ENCODE assay signal across 8 cellular contexts in the genomic region with DNA sequence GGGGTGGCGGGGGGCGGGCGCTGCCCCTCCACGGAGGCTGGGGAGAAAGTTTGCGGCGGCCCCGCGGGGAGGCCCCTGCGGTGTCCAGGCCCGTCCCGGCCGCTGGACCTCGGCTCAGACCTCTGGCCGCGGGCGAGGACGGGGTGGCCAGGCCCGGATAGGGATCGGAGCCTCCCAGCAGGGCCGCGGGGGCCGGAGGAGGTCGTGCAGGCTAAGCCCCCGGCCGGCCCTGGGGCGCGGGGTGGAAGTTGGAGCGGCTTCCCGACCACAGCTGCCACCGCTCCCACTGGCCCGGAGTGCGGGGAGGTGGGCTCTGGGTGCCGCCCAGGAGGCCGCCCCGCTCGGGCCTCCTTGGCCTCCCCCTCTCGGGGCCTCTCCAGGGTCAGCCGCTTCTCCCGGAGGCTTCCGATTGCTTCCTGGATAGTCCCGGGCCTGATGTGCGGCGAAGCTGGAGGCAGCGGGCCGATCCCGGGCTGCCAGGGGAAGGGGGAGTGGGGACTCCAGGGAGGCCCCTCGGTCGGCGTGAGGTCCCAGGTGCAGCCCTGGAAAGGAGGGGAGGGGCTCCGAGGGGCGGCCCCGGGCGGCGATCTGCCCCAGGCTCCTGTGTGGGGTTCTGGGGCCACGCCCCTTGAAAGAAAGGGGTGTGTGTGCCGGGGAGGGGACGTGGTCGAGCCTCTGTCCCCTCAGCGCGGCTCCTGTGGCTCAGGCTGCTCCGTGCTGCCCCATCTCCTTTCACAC. TPM values are rescaled to one million over a fixed set of nuclear protein-coding genes. Genes with fewer than 3 reads are reported as not detected.
DNase-seq lines count a peak whose midpoint lies in the region; ATAC-seq and TF ChIP-seq lines count a peak whose summit lies in the region.

No MANE protein-coding gene starts in this region.

- H3K9me3 Mint-ChIP-seq in MCF 10A (ENCODE audit: unreplicated experiment): no peaks in the 10 kb centered on the region

- H3K27me3 ChIP-seq in A673 (replicated peaks; ENCODE audit: insufficient read depth, low read depth, low read length, poor library complexity): no peaks in the 10 kb centered on the region

- peak overlapping the region; percentile 69 for H3K4me3 Mint-ChIP-seq in MCF 10A (ENCODE audit: unreplicated experiment)

- TF ChIP-seq CTCF in A673 (conservative IDR thresholded peaks at IDR 0.05; ENCODE audit: low read depth, low read length) (no peak), MCF 10A (IDR thresholded peaks at IDR 0.05; ENCODE audit: unreplicated experiment) (no peak)

- H3K4me3 ChIP-seq in A673 (ENCODE audit: low read depth, low read length, poor library complexity, severe bottlenecking): peak overlapping the region; percentile 77

- peaks cover 21% of the 10 kb centered on the region for H3K4me1 ChIP-seq in A673 (ENCODE audit: insufficient read depth, low read length, poor library complexity, severe bottlenecking)

- peak overlapping the region; percentile 71 for H3K27ac ChIP-seq in A673 (ENCODE audit: low read depth, low read length, poor library complexity, severe bottlenecking)

- peak; percentile 5 for ATAC-seq in GM19035 (IDR thresholded peaks at IDR 0.05; ENCODE audit: unreplicated experiment)
- peak; percentile 32 for ATAC-seq in left colon
- ATAC-seq in GM21576 (IDR thresholded peaks at IDR 0.05; ENCODE audit: unreplicated experiment): no peak

- intact Hi-C loops in A673 (cut with micrococcal nuclease; ENCODE audit: unreplicated experiment): loop anchor here (5.0 to 10.0 kb wide), 3 partner anchors 232 to 473 kb away; no protein-coding TSS in a partner anchor
- intact Hi-C loops in MCF 10A (cut with micrococcal nuclease): loop anchor here (1.0 to 5.0 kb wide), 3 partner anchors 320 to 563 kb away; no protein-coding TSS in a partner anchor
- intact Hi-C loops in left colon (cut with DNase I, micrococcal nuclease): no loop called here

- peaks cover under 1% of the 10 kb centered on the region for H3K36me3 Mint-ChIP-seq in MCF 10A (ENCODE audit: insufficient read depth, unreplicated experiment)

- peak; percentile 25 for DNase-seq in A673 (ENCODE audit: low spot score)
- peak; percentile 59 for DNase-seq in SK-N-DZ (ENCODE audit: low spot score)
- peak; percentile 34 for DNase-seq in MCF 10A (ENCODE audit: unreplicated experiment)
- DNase-seq in left colon: peak in 1 of 2 donors; percentile 48
- DNase-seq in stimulated activated CD8-positive, alpha-beta memory T cell treated with anti-CD3 and anti-CD28 coated beads, Interleukin-4, amount 100 ng/mL, for 48 hours: peak; percentile 56
- DNase-seq in cerebellum (ENCODE audit: low spot score): no peak

- no TSS peak for BruUV-seq in A673 (replicated peaks; lab: Mats Ljungman, UMichigan)
- no TSS peak for BruUV-seq in MCF 10A (replicated peaks; lab: Mats Ljungman, UMichigan)

- H3K27me3 Mint-ChIP-seq in MCF 10A (ENCODE audit: insufficient read depth, unreplicated experiment): no peaks in the 10 kb centered on the region

- H3K4me1 Mint-ChIP-seq in MCF 10A (ENCODE audit: insufficient read depth, unreplicated experiment): peaks cover 22% of the 10 kb centered on the region

- no peaks in the 10 kb centered on the region for H3K36me3 ChIP-seq in A673 (ENCODE audit: insufficient read depth, low read length, poor library complexity, severe bottlenecking)

- no peak overlapping the region for H3K27ac Mint-ChIP-seq in MCF 10A (ENCODE audit: low read depth, unreplicated experiment)

- H3K9me3 ChIP-seq in A673 (ENCODE audit: low read depth, low read length, poor library complexity, severe bottlenecking): no peaks in the 10 kb centered on the region

- POLR2A ChIA-PET in A673 (lab: Charles Lee; ENCODE audit: low non-redundant PET): no interaction called here
- POLR2A ChIA-PET in MCF 10A (lab: Yijun Ruan, JAX): interaction anchor here (0.6 to 2.9 kb wide), 3 partner anchors 9 to 473 kb away, joined by 3 to 18 read pairs (median 16); no protein-coding TSS in a partner anchor

- CTCF ChIA-PET in A673 (lab: Charles Lee) (no interaction called here), MCF 10A (lab: Yijun Ruan, JAX) (interaction anchor here (0.5 to 2.8 kb wide), 11 partner anchors 8 to 626 kb away, joined by 3 to 17 read pairs (median 3); no protein-coding TSS in a partner anchor)

RNA-seq across cellular contexts. Expression of a gene that starts 0.9 kb away (rescaled TPM):
- total RNA-seq in A673 (2021): 33.6 and 38.4 TPM in 2 replicates
- polyA plus RNA-seq in SK-N-DZ (2014; cell fraction: cytosol; rRNA removed): 35.7 and 45.9 TPM in 2 replicates
- polyA plus RNA-seq in SK-N-DZ (2014; cell fraction: nucleus; rRNA removed): 116 and 164 TPM in 2 replicates
- 42.1 and 48.4 TPM in 2 replicates for total RNA-seq in MCF 10A (2022)
- 10 to 100 TPM; 15.4 to 18.0 TPM for total RNA-seq in left colon
- 56.2 TPM for total RNA-seq in cerebellum

Comparison
In these comparisons a context has a peak if more than half of its experiments do, and no peak if none do; other contexts are left out.
1. intact Hi-C loops: an anchor here in A673 (5.0 to 10.0 kb wide) and MCF 10A (1.0 to 5.0 kb wide); none called in left colon.